Comparison of ENCODE assay signal across 29 cellular contexts in genomic region chr4:11440481-11441181, GRCh38. TPM values are rescaled to one million over a fixed set of nuclear protein-coding genes. Genes with fewer than 3 reads are reported as not detected.
"Had no signal": no experiment of that assay in that cellular context is flagged by ENCODE, and none has a peak within 500 bp of the region (broad histone marks: within the 10 kb centered on the region; RNA-seq: fewer than 3 reads in every experiment).

No MANE protein-coding gene starts in this region.

- H3K4me1 ChIP-seq: body of pancreas, prostate gland, stomach, transverse colon had no signal

- DNase-seq: activated CD4-positive, alpha-beta T cell treated with anti-CD3 and anti-CD28 coated beads, Interleukin-2, amount 10 ng/mL, durations not matched to agents 7 days and 5 days; activated CD4-positive, CD25-positive, alpha-beta regulatory T cell treated with anti-CD3 and anti-CD28 coated beads, Interleukin-2, amount 50 U/mL, for 72 hours; activated CD8-positive, alpha-beta T cell treated with anti-CD3 and anti-CD28 coated beads for 36 hours; activated effector memory CD4-positive, alpha-beta T cell treated with anti-CD3 and anti-CD28 coated beads, Interleukin-2, amount 50 U/mL, for 16 hours; activated naive CD4-positive, alpha-beta T cell treated with anti-CD3 and anti-CD28 coated beads for 36 hours; activated naive CD8-positive, alpha-beta T cell treated with anti-CD3 and anti-CD28 coated beads for 36 hours; adrenal gland; aorta; effector memory CD8-positive, alpha-beta T cell; foreskin melanocyte; heart right ventricle; nephron progenitor cell; ovary; retina; sigmoid colon; small intestine; stimulated activated CD4-positive, alpha-beta T cell treated with anti-CD3 and anti-CD28 coated beads, Interleukin-4, amount 100 ng/mL, for 24 hours; stomach; T-helper 2 cell; transverse colon had no signal

- H3K9me3 ChIP-seq: adrenal gland, body of pancreas, esophagus muscularis mucosa, heart right ventricle, neutrophil, ovary, prostate gland, sigmoid colon, stomach, suprapubic skin, transverse colon had no signal

- H3K36me3 ChIP-seq: adrenal gland, esophagus muscularis mucosa, heart right ventricle, neutrophil, ovary, prostate gland, sigmoid colon, stomach, suprapubic skin, transverse colon had no signal

- FAIRE-seq: endothelial cell of umbilical vein, small intestine had no signal

- H3K4me3 ChIP-seq: adrenal gland, body of pancreas, coronary artery, esophagus muscularis mucosa, heart right ventricle, lung, ovary, prostate gland, sigmoid colon, stomach, suprapubic skin, transverse colon had no signal

- H3K27ac ChIP-seq: body of pancreas, esophagus muscularis mucosa, ovary, prostate gland, sigmoid colon, stomach, suprapubic skin had no signal

- ATAC-seq: activated CD8-positive, alpha-beta T cell treated with anti-CD3 and anti-CD28 coated beads for 36 hours; body of pancreas; effector memory CD8-positive, alpha-beta T cell; left lobe of liver had no signal

- H3K27me3 ChIP-seq: adrenal gland, body of pancreas, esophagus muscularis mucosa, heart right ventricle, neutrophil, ovary, sigmoid colon, stomach, suprapubic skin, transverse colon had no signal

RNA-seq across cellular contexts. Expression of gene HS3ST1, which starts 11.9 kb away (rescaled TPM):
- total RNA-seq: activated CD4-positive, alpha-beta T cell treated with anti-CD3 and anti-CD28 coated beads, Interleukin-2, amount 10 ng/mL, durations not matched to agents 7 days and 5 days; activated CD8-positive, alpha-beta T cell treated with anti-CD3 and anti-CD28 coated beads for 36 hours; activated naive CD4-positive, alpha-beta T cell treated with anti-CD3 and anti-CD28 coated beads for 36 hours had no signal
